In genomic region chr5:95631991-95632675, GRCh38 we compare ENCODE assay signal across 8 cellular contexts. TPM values are rescaled to one million over a fixed set of nuclear protein-coding genes. Genes with fewer than 3 reads are reported as not detected.
DNase-seq lines count a peak whose midpoint lies in the region; ATAC-seq and TF ChIP-seq lines count a peak whose summit lies in the region.

No MANE protein-coding gene starts in this region.

- TF ChIP-seq CTCF in GM13976 (IDR thresholded peaks at IDR 0.05; ENCODE audit: borderline replicate concordance, control extremely low read depth, extremely low read depth, insufficient read depth, missing control alignments) (no peak), OCI-LY7 (conservative IDR thresholded peaks at IDR 0.05; ENCODE audit: low read length) (no peak), thoracic aorta (IDR thresholded peaks at IDR 0.05) (no peak), testis (IDR thresholded peaks at IDR 0.05) (no peak)

- no peak for TF ChIP-seq POLR2A in testis (IDR thresholded peaks at IDR 0.05)

- CTCF ChIA-PET in OCI-LY7 (lab: Charles Lee; ENCODE audit: unreplicated experiment), result no interaction called here

- in situ Hi-C loops in GM13976 (cut with MboI; ENCODE audit: low sequenced_read_pairs, unreplicated experiment), result no loop called here

- 80 to 83% methylated on average over 4 of the region's 4 CpGs for WGBS in testis, 2 donors

- peak overlapping the region; percentile 43 for H3K4me2 ChIP-seq in OCI-LY7 (ENCODE audit: low read length)

- H2AFZ ChIP-seq in OCI-LY7 (ENCODE audit: low read length), result peak overlapping the region; percentile 99

- H3K36me3 ChIP-seq in OCI-LY7 (ENCODE audit: insufficient read depth, low read length), result no peaks in the 10 kb centered on the region; the same call in 1 of the 2 replicates
- no peaks in the 10 kb centered on the region for H3K36me3 ChIP-seq in thoracic aorta
- no peaks in the 10 kb centered on the region for H3K36me3 ChIP-seq in testis (ENCODE audit: low read depth, missing control alignments)

- H4K20me1 ChIP-seq in OCI-LY7 (ENCODE audit: insufficient read depth, low read length), result no peaks in the 10 kb centered on the region

- intact Hi-C loops in OCI-LY7 (cut with micrococcal nuclease; ENCODE audit: unreplicated experiment), result no loop called here
- intact Hi-C loops in testis (cut with DNase I; ENCODE audit: low total_unique reads), result no loop called here

- H3K27me3 ChIP-seq in thoracic aorta (replicated peaks; ENCODE audit: insufficient read depth), result no peaks in the 10 kb centered on the region
- H3K27me3 ChIP-seq in testis, result no peaks in the 10 kb centered on the region

- H3K4me1 ChIP-seq in OCI-LY7 (ENCODE audit: insufficient read depth, low read length, poor library complexity, severe bottlenecking), result peaks cover 11% of the 10 kb centered on the region
- H3K4me1 ChIP-seq in thoracic aorta (ENCODE audit: control insufficient read depth in 1 of 2, low read depth in 2 of 2), result peaks cover 12 to 13% of the 10 kb centered on the region in 2 donors
- no peaks in the 10 kb centered on the region for H3K4me1 ChIP-seq in testis

- POLR2A ChIA-PET in OCI-LY7 (lab: Charles Lee), result interaction anchor here (0.7 to 2.2 kb wide), 6 partner anchors 10 to 268 kb away, joined by 3 to 10 read pairs (median 4); partner anchors contain the start of gene RFESD

- H3K79me2 ChIP-seq in OCI-LY7 (ENCODE audit: insufficient read depth, low read depth, low read length), result no peaks in the 10 kb centered on the region

- peak; percentile 21 for DNase-seq in GM13976 (ENCODE audit: low spot score)
- DNase-seq in OCI-LY7 (ENCODE audit: low spot score), result peak; percentile 68
- DNase-seq in activated T-helper 1 cell treated with anti-CD3 and anti-CD28 coated beads, Interleukin-2, amount 50 U/mL, for 16 hours (ENCODE audit: low read depth in 1 of 2, low spot score in 1 of 2), result peak; percentile 25 to 52
- no peak for DNase-seq in left lobe of liver (ENCODE audit: low spot score)
- no peak for DNase-seq in thoracic aorta (ENCODE audit: low spot score)
- DNase-seq in medulla oblongata (ENCODE audit: extremely low spot score), result no peak
- DNase-seq in testis, result no peak

- H3K27ac ChIP-seq in OCI-LY7 (ENCODE audit: low read depth, low read length, poor library complexity, severe bottlenecking) (no peak overlapping the region), thoracic aorta (no peak overlapping the region), testis (no peak overlapping the region)

- no peak overlapping the region for H3K4me3 ChIP-seq in OCI-LY7 (ENCODE audit: low read depth, low read length, poor library complexity, severe bottlenecking)
- no peak overlapping the region for H3K4me3 ChIP-seq in thoracic aorta
- H3K4me3 ChIP-seq in testis, result no peak overlapping the region

- H3K9me2 ChIP-seq in OCI-LY7 (ENCODE audit: insufficient read depth, low read length), result no peaks in the 10 kb centered on the region

- H3K9me3 ChIP-seq in OCI-LY7 (ENCODE audit: low read length) (no peaks in the 10 kb centered on the region), thoracic aorta (no peaks in the 10 kb centered on the region), testis (no peaks in the 10 kb centered on the region)

- peak; percentile 72 for ATAC-seq in HG02571 (IDR thresholded peaks at IDR 0.05; ENCODE audit: unreplicated experiment)
- peak; percentile 37 for ATAC-seq in left lobe of liver
- ATAC-seq in thoracic aorta (ENCODE audit: insufficient number of reproducible peaks, low FRiP score, low read depth), result peak; percentile 58

- BruUV-seq in OCI-LY7 (replicated peaks; lab: Mats Ljungman, UMichigan), result no TSS peak

RNA-seq across cellular contexts. Expression of gene GPR150, which starts 12.2 kb away (rescaled TPM):
- not detected in 2 replicates for total RNA-seq in OCI-LY7 (2014; rRNA removed; shearing (Covaris generic))
- total RNA-seq in OCI-LY7 (2022), result not detected in 2 replicates
- total RNA-seq in left lobe of liver, result 0.23 TPM
- total RNA-seq in thoracic aorta, result 1 to 10 TPM in 1 of 2 donors, not detected in 1; 1.1 TPM
- under 1 TPM; 0.87 to 0.99 TPM for total RNA-seq in testis
- 0.45 TPM for polyA plus RNA-seq in testis (ENCODE audit: insufficient read depth, low read depth, low replicate concordance)

RNA-seq across cellular contexts. Expression of gene RFESD, which starts 14.4 kb away (rescaled TPM):
- total RNA-seq in OCI-LY7 (2014; rRNA removed; shearing (Covaris generic)), result 7.6 and 9.9 TPM in 2 replicates
- total RNA-seq in OCI-LY7 (2022) (7.6 and 10.9 TPM in 2 replicates), left lobe of liver (1.6 TPM), thoracic aorta (10 to 100 TPM in 1 of 2 donors, under 1 TPM in 1; 0.85 to 11.1 TPM), testis (10 to 100 TPM; 11.8 to 12.8 TPM)
- 25.1 TPM for polyA plus RNA-seq in testis (ENCODE audit: insufficient read depth, low read depth, low replicate concordance)

RNA-seq across cellular contexts. Expression of gene SPATA9, which starts 50.7 kb away (rescaled TPM):
- not detected in 2 replicates for total RNA-seq in OCI-LY7 (2014; rRNA removed; shearing (Covaris generic))
- total RNA-seq in OCI-LY7 (2022), result not detected in 2 replicates
- 0.25 TPM for total RNA-seq in left lobe of liver
- under 1 TPM in 1 of 2 donors, not detected in 1; 0.35 TPM for total RNA-seq in thoracic aorta
- total RNA-seq in testis, result 10 to 100 TPM in 1 of 2 donors, 1 to 10 TPM in 1; 7.4 to 21.2 TPM
- polyA plus RNA-seq in testis (ENCODE audit: insufficient read depth, low read depth, low replicate concordance), result 36.9 TPM

Comparison
In these comparisons a context has a peak if more than half of its experiments do, and no peak if none do; other contexts are left out.
1. DNase-seq: peak in GM13976 (single experiment), OCI-LY7 (single experiment) and activated T-helper 1 cell treated with anti-CD3 and anti-CD28 coated beads, Interleukin-2, amount 50 U/mL, for 16 hours (2 of 2); none in left lobe of liver (single experiment), thoracic aorta (single experiment), medulla oblongata (single experiment) and testis (single experiment).
2. Peak in every context shown above with its lines, with median percentiles within 50 percentile points of each other: ATAC-seq.